2 cellular contexts compared by ENCODE assay signal in the genomic region with DNA sequence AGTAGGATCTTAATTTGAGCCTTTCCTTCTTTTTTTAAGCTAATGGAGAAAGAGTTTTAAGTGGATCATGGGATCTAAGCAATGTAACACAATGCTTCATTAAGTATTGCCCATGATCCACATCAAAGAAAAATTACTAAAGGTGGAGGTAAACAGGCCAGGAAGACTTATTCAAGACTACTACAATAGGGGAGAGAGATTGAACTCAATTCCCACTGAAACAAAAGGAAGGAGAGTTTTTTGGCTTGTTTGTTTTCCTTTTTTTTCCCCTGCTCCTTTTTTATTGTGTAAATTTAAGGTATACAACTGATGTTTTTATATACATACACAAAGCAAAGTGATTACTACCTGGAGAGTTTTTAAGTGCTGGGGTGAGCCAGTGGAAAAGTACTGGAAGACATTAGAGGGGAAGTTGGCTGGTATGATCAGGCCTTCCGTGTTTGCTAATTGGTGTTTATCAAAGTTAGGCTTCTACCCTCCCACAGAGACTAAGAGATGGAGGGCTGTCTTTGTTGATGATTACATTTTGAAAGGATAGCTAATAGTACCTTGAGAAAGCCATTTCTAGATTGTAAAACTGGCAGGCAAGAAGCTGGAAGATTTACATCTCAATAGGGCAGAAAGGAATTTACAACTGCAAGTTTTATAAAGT.
TF ChIP-seq lines count a peak whose summit lies in the region.

No MANE protein-coding gene starts in this region.

TF ChIP-seq in GM23338, 12 proteins besides CTCF, POLR2A, EP300 and RAD21:
- TF ChIP-seq POLR2AphosphoS5 (IDR thresholded peaks at IDR 0.05; ENCODE audit: low read depth) (no peak), NANOG (IDR thresholded peaks at IDR 0.05; ENCODE audit: borderline replicate concordance) (peak; percentile 99)
TF ChIP-seq in GM23338: peak in this region for 1.

TF ChIP-seq in H1, 55 proteins besides CTCF, POLR2A, EP300 and RAD21:
- peak; percentile 98 for TF ChIP-seq NANOG (IDR thresholded peaks at IDR 0.05; ENCODE audit: insufficient read depth, low read depth, low read length, poor library complexity, severe bottlenecking)
- TF ChIP-seq, protein P1, sequence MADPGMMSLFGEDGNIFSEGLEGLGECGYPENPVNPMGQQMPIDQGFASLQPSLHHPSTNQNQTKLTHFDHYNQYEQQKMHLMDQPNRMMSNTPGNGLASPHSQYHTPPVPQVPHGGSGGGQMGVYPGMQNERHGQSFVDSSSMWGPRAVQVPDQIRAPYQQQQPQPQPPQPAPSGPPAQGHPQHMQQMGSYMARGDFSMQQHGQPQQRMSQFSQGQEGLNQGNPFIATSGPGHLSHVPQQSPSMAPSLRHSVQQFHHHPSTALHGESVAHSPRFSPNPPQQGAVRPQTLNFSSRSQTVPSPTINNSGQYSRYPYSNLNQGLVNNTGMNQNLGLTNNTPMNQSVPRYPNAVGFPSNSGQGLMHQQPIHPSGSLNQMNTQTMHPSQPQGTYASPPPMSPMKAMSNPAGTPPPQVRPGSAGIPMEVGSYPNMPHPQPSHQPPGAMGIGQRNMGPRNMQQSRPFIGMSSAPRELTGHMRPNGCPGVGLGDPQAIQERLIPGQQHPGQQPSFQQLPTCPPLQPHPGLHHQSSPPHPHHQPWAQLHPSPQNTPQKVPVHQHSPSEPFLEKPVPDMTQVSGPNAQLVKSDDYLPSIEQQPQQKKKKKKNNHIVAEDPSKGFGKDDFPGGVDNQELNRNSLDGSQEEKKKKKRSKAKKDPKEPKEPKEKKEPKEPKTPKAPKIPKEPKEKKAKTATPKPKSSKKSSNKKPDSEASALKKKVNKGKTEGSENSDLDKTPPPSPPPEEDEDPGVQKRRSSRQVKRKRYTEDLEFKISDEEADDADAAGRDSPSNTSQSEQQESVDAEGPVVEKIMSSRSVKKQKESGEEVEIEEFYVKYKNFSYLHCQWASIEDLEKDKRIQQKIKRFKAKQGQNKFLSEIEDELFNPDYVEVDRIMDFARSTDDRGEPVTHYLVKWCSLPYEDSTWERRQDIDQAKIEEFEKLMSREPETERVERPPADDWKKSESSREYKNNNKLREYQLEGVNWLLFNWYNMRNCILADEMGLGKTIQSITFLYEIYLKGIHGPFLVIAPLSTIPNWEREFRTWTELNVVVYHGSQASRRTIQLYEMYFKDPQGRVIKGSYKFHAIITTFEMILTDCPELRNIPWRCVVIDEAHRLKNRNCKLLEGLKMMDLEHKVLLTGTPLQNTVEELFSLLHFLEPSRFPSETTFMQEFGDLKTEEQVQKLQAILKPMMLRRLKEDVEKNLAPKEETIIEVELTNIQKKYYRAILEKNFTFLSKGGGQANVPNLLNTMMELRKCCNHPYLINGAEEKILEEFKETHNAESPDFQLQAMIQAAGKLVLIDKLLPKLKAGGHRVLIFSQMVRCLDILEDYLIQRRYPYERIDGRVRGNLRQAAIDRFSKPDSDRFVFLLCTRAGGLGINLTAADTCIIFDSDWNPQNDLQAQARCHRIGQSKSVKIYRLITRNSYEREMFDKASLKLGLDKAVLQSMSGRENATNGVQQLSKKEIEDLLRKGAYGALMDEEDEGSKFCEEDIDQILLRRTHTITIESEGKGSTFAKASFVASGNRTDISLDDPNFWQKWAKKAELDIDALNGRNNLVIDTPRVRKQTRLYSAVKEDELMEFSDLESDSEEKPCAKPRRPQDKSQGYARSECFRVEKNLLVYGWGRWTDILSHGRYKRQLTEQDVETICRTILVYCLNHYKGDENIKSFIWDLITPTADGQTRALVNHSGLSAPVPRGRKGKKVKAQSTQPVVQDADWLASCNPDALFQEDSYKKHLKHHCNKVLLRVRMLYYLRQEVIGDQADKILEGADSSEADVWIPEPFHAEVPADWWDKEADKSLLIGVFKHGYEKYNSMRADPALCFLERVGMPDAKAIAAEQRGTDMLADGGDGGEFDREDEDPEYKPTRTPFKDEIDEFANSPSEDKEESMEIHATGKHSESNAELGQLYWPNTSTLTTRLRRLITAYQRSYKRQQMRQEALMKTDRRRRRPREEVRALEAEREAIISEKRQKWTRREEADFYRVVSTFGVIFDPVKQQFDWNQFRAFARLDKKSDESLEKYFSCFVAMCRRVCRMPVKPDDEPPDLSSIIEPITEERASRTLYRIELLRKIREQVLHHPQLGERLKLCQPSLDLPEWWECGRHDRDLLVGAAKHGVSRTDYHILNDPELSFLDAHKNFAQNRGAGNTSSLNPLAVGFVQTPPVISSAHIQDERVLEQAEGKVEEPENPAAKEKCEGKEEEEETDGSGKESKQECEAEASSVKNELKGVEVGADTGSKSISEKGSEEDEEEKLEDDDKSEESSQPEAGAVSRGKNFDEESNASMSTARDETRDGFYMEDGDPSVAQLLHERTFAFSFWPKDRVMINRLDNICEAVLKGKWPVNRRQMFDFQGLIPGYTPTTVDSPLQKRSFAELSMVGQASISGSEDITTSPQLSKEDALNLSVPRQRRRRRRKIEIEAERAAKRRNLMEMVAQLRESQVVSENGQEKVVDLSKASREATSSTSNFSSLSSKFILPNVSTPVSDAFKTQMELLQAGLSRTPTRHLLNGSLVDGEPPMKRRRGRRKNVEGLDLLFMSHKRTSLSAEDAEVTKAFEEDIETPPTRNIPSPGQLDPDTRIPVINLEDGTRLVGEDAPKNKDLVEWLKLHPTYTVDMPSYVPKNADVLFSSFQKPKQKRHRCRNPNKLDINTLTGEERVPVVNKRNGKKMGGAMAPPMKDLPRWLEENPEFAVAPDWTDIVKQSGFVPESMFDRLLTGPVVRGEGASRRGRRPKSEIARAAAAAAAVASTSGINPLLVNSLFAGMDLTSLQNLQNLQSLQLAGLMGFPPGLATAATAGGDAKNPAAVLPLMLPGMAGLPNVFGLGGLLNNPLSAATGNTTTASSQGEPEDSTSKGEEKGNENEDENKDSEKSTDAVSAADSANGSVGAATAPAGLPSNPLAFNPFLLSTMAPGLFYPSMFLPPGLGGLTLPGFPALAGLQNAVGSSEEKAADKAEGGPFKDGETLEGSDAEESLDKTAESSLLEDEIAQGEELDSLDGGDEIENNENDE (IDR thresholded peaks at IDR 0.05; ENCODE audit: insufficient replicate concordance, low read length): peak; percentile 94
- no peak for TF ChIP-seq SAP30 (IDR thresholded peaks at IDR 0.05; ENCODE audit: insufficient read depth, insufficient replicate concordance, low read length)
- TF ChIP-seq HDAC2 (IDR thresholded peaks at IDR 0.05; ENCODE audit: borderline replicate concordance in 1 of 2, low read depth in 2 of 2, low read length in 2 of 2): peak in 1 of 2 experiments; percentile 43; a peak in 2 of 4 replicates
- TF ChIP-seq ASH2L (IDR thresholded peaks at IDR 0.05; ENCODE audit: low read length): peak; percentile 30
- peak; percentile 92 for TF ChIP-seq SP1 (IDR thresholded peaks at IDR 0.05; ENCODE audit: low read depth, low read length)
